In the genomic region with DNA sequence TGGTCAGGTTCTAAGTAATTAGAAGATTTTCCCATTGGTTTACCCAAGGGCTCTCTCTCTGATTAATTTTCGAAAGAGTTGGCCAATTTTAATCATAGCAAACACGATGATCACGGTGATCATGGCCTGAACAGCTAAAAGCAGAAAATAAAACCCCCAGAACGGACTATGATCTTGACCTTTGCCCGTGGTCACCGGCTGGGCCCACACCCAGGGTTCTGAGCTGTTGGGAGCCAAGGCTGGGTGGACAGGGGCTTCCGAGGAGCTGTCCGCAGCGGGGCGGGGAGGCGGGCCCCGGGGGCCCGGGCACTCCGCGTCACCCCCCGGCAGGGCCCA, we compare ENCODE assay signal across 11 cellular contexts. TPM values are rescaled to one million over a fixed set of nuclear protein-coding genes. Genes with fewer than 3 reads are reported as not detected.
DNase-seq lines count a peak whose midpoint lies in the region; ATAC-seq, FAIRE-seq and TF ChIP-seq lines count a peak whose summit lies in the region.
"Had no signal": no experiment of that assay in that cellular context is flagged by ENCODE, and none has a peak within 500 bp of the region (broad histone marks: within the 10 kb centered on the region; RNA-seq: fewer than 3 reads in every experiment).

No MANE protein-coding gene starts in this region.

- H3K27ac ChIP-seq in GM12878 (ENCODE audit: control insufficient read depth, insufficient read depth) (no peak overlapping the region), mesodermal cell (ENCODE audit: low read depth, low read length, severe bottlenecking) (no peak overlapping the region), tibial artery (no peak overlapping the region), gastrocnemius medialis (no peak overlapping the region)
- H3K27ac ChIP-seq: SJSA1 had no signal

- H3K27me3 ChIP-seq in GM12878 (replicated peaks in 1 of 2; ENCODE audit: control insufficient read depth in 2 of 2, insufficient read depth in 2 of 2, low read length in 1 of 2): peaks cover 7 to 10% of the 10 kb centered on the region in 2 experiments; a peak in 3 of 4 replicates
- peaks cover 0 to 23% of the 10 kb centered on the region in 2 donors for H3K27me3 ChIP-seq in tibial artery
- H3K27me3 ChIP-seq in gastrocnemius medialis: peaks cover 28 to 33% (median 30%) of the 10 kb centered on the region in 3 donors
- H3K27me3 ChIP-seq: SJSA1 had no signal

- H3K4me2 ChIP-seq in GM12878 (ENCODE audit: control insufficient read depth, insufficient read depth): no peak overlapping the region

- no peak for DNase-seq in activated T-cell treated with anti-CD3 and anti-CD28 coated beads, Interleukin-2, amount 50 U/mL, for 4 hours
- no peak for DNase-seq in activated T-cell treated with anti-CD3 and anti-CD28 coated beads, Interleukin-2, amount 50 U/mL, for 1 hour
- no peak for DNase-seq in GM12878 (ENCODE audit: low read depth, low spot score)
- peak in 1 of 2 donors; percentile 41 for DNase-seq in tibial artery
- no peak for DNase-seq in RPMI8226
- no peak for DNase-seq in GM13976 (ENCODE audit: low spot score)
- DNase-seq in gastrocnemius medialis: no peak
- DNase-seq: midbrain, NCI-H2029 treated with DMSO at 0.1 percent for 48 hours had no signal

- no peak for ATAC-seq in activated T-cell treated with anti-CD3 and anti-CD28 coated beads, Interleukin-2, amount 50 U/mL, for 4 hours
- peak; percentile 43 for ATAC-seq in GM12878
- ATAC-seq in gastrocnemius medialis: no peak

- no peak for TF ChIP-seq POLR2A in GM12878 (IDR thresholded peaks at IDR 0.05; ENCODE audit: low read depth, low read length)
- no peak for TF ChIP-seq POLR2A in gastrocnemius medialis (IDR thresholded peaks at IDR 0.05)

- H3K36me3 ChIP-seq in GM12878 (ENCODE audit: control insufficient read depth in 2 of 2, insufficient read depth in 2 of 2, low read length in 1 of 2) (no peaks in the 10 kb centered on the region), mesodermal cell (ENCODE audit: control insufficient read depth, insufficient read depth, low read length) (no peaks in the 10 kb centered on the region), tibial artery (no peaks in the 10 kb centered on the region), gastrocnemius medialis (no peaks in the 10 kb centered on the region)
- H3K36me3 ChIP-seq: SJSA1 had no signal

- no peak overlapping the region for H2AFZ ChIP-seq in GM12878 (ENCODE audit: control insufficient read depth, low read depth, low read length)

- in situ Hi-C loops in GM12878 (cut with MboI): no loop called here
- in situ Hi-C loops in GM13976 (cut with MboI; ENCODE audit: low sequenced_read_pairs, unreplicated experiment): no loop called here
- in situ Hi-C loops in gastrocnemius medialis (cut with MboI; ENCODE audit: low sequenced_read_pairs in 4 of 4): no loop called here

- H3K4me1 ChIP-seq in GM12878 (ENCODE audit: control insufficient read depth, insufficient read depth, low read length): peaks cover 7% of the 10 kb centered on the region
- peaks cover 21% of the 10 kb centered on the region for H3K4me1 ChIP-seq in mesodermal cell (ENCODE audit: control insufficient read depth, insufficient read depth, low read length, poor library complexity, severe bottlenecking)
- H3K4me1 ChIP-seq in tibial artery: peaks cover 0 to 22% (median 17%) of the 10 kb centered on the region in 4 donors
- peaks cover 4 to 5% of the 10 kb centered on the region in 2 donors for H3K4me1 ChIP-seq in gastrocnemius medialis

- H3K4me3 ChIP-seq in GM12878: no peak overlapping the region
- peak overlapping the region; percentile 5 for H3K4me3 ChIP-seq in mesodermal cell (ENCODE audit: extremely low read depth, insufficient read depth, low read length, poor library complexity, severe bottlenecking)
- peak overlapping the region; percentile 10 to 17 for H3K4me3 ChIP-seq in tibial artery
- peak overlapping the region in 1 of 4 donors; percentile 11 for H3K4me3 ChIP-seq in gastrocnemius medialis
- H3K4me3 ChIP-seq: SJSA1 had no signal

- peaks cover 47% of the 10 kb centered on the region for H3K4me1 Mint-ChIP-seq in activated T-cell treated with anti-CD3 and anti-CD28 coated beads, Interleukin-2, amount 50 U/mL, for 4 hours (ENCODE audit: low read depth)

- H3K9me3 Mint-ChIP-seq in activated T-cell treated with anti-CD3 and anti-CD28 coated beads, Interleukin-2, amount 50 U/mL, for 4 hours: no peaks in the 10 kb centered on the region

- no peaks in the 10 kb centered on the region for H3K36me3 Mint-ChIP-seq in activated T-cell treated with anti-CD3 and anti-CD28 coated beads, Interleukin-2, amount 50 U/mL, for 4 hours (ENCODE audit: insufficient read depth)

- TF ChIP-seq RAD21 in GM12878 (IDR thresholded peaks at IDR 0.05; ENCODE audit: insufficient read depth, low read depth, low read length): no peak

- 13% methylated on average over 14 of the region's 16 CpGs for WGBS in GM12878 (ENCODE audit: insufficient coverage, insufficient replicate concordance, low lambda C conversion rate, missing lambda C conversion rate)
- WGBS in mesodermal cell (ENCODE audit: insufficient coverage in 2 of 2), 2 experiments: 13 to 14% methylated on average over 11 to 12 of the region's 16 CpGs

- H3K9me3 ChIP-seq in GM12878 (replicated peaks; ENCODE audit: control insufficient read depth, insufficient read depth, low read length) (no peaks in the 10 kb centered on the region), mesodermal cell (ENCODE audit: control insufficient read depth, low read length) (no peaks in the 10 kb centered on the region), tibial artery (no peaks in the 10 kb centered on the region), gastrocnemius medialis (no peaks in the 10 kb centered on the region)
- H3K9me3 ChIP-seq: SJSA1 had no signal

- TF ChIP-seq CTCF in GM12878 (IDR thresholded peaks at IDR 0.05 in 2 of 3, conservative IDR thresholded peaks at IDR 0.05 in 1 of 3; ENCODE audit: control insufficient read depth in 2 of 3, extremely low read depth in 1 of 3, insufficient read depth in 1 of 3, low read depth in 3 of 3, low read length in 3 of 3) (no peak), tibial artery (IDR thresholded peaks at IDR 0.05) (no peak), GM13976 (IDR thresholded peaks at IDR 0.05; ENCODE audit: borderline replicate concordance, control extremely low read depth, extremely low read depth, insufficient read depth, missing control alignments) (no peak), gastrocnemius medialis (IDR thresholded peaks at IDR 0.05 in 4 of 5, conservative IDR thresholded peaks at IDR 0.05 in 1 of 5) (no peak)

- RAD21 ChIA-PET in GM12878 (lab: Charles Lee; ENCODE audit: unreplicated experiment): interaction anchor here (1.0 kb wide), 2 partner anchors 9 to 11 kb away, joined by 3 read pairs; no protein-coding TSS in a partner anchor

- BruUV-seq in GM12878 (replicated peaks; lab: Mats Ljungman, UMichigan): no TSS peak

- FAIRE-seq in GM12878 (lab: Jason Lieb, UNC): no peak

- POLR2A ChIA-PET in GM12878 (lab: Charles Lee): no interaction called here

- H3K79me2 ChIP-seq in GM12878 (ENCODE audit: control insufficient read depth, insufficient read depth, low read length): no peaks in the 10 kb centered on the region

- H3K4me3 Mint-ChIP-seq in activated T-cell treated with anti-CD3 and anti-CD28 coated beads, Interleukin-2, amount 50 U/mL, for 4 hours: peak overlapping the region; percentile 63

- intact Hi-C loops in GM12878 (cut with micrococcal nuclease; ENCODE audit: unreplicated experiment) (no loop called here), tibial artery (cut with DNase I; ENCODE audit: low total_unique reads) (no loop called here), gastrocnemius medialis (cut with DNase I; ENCODE audit: low total_unique reads) (no loop called here)

- H4K20me1 ChIP-seq in GM12878 (ENCODE audit: control insufficient read depth, insufficient read depth): no peaks in the 10 kb centered on the region

- SMC1A ChIA-PET in GM12878 (lab: Charles Lee; ENCODE audit: uncharacterized antibody, unreplicated experiment): no interaction called here

- peaks cover 16% of the 10 kb centered on the region for H3K27me3 Mint-ChIP-seq in activated T-cell treated with anti-CD3 and anti-CD28 coated beads, Interleukin-2, amount 50 U/mL, for 4 hours (ENCODE audit: low read depth)

- H3K9ac ChIP-seq in GM12878 (ENCODE audit: control insufficient read depth, insufficient read depth, low read length): no peak overlapping the region

- TF ChIP-seq EP300 in GM12878 (IDR thresholded peaks at IDR 0.05; ENCODE audit: borderline replicate concordance in 1 of 2, control insufficient read depth in 1 of 2, low read depth in 2 of 2, low read length in 2 of 2): no peak

- CTCF ChIA-PET in GM12878 (lab: Yijun Ruan, JAX): interaction anchor here (2.6 to 2.7 kb wide), 2 partner anchors 7 to 10 kb away, joined by 8 to 15 read pairs; no protein-coding TSS in a partner anchor

RNA-seq across cellular contexts. Expression of a gene that starts 2.5 kb away (rescaled TPM):
- under 1 TPM; 0.08 to 0.23 (median 0.18) TPM for total RNA-seq in activated T-cell treated with anti-CD3 and anti-CD28 coated beads, Interleukin-2, amount 50 U/mL, for 4 hours
- total RNA-seq in GM12878 (2013; cell fraction: nucleolus; rRNA removed): 0.25 TPM in 1 of 2 replicates, not detected in the other
- not detected in 2 replicates for total RNA-seq in GM12878 (2014; rRNA removed)
- total RNA-seq in GM12878 (2014; rRNA removed; fragmentation: Illumina TruSeq; extraction: Trizol): not detected in 2 replicates
- total RNA-seq in GM12878 (2021): 0.05 TPM in 1 of 2 replicates, not detected in the other
- polyA plus RNA-seq in GM12878 (2011; ENCODE audit: low read depth): not detected
- not detected in 2 replicates for polyA plus RNA-seq in GM12878 (2011; rRNA removed)
- 0.03 TPM in 1 of 2 replicates, not detected in the other for polyA plus RNA-seq in GM12878 (2011; cell fraction: cytosol; rRNA removed)
- polyA plus RNA-seq in GM12878 (2011; cell fraction: nucleus; rRNA removed): 0.03 and 0.06 TPM in 2 replicates
- polyA plus RNA-seq in GM12878 (2012): not detected in 2 replicates
- polyA plus RNA-seq in GM12878 (2014; fragmentation: Illumina TruSeq; extraction: Trizol): not detected in 2 replicates
- not detected for polyA plus RNA-seq in GM12878 (2014; fragmentation: Nextera tagmentation; extraction: Ambion mirVana)
- polyA plus RNA-seq in GM12878 (2014; rRNA removed): 0.06 TPM in 1 of 2 replicates, not detected in the other
- polyA plus RNA-seq in GM12878 (2016; fragmentation: Nextera tagmentation; extraction: Ambion mirVana): not detected
- 0.05 TPM in 1 of 2 replicates, not detected in the other for polyA minus RNA-seq in GM12878 (2011; rRNA and poly(A)+ RNA removed)
- not detected in 2 replicates for polyA minus RNA-seq in GM12878 (2011; cell fraction: cytosol; rRNA and poly(A)+ RNA removed)
- polyA minus RNA-seq in GM12878 (2011; cell fraction: nucleus; rRNA and poly(A)+ RNA removed): 0.12 and 0.57 TPM in 2 replicates
- polyA plus RNA-seq in mesodermal cell (2013, experiment 1 of 2): 0.18 TPM
- not detected for polyA plus RNA-seq in mesodermal cell (2013, experiment 2 of 2)
- total RNA-seq in gastrocnemius medialis: under 1 TPM in 1 of 4 donors, not detected in 3; 0.10 TPM
- total RNA-seq: SJSA1 had no signal

RNA-seq across cellular contexts. Expression of a gene that starts 27.0 kb away (rescaled TPM):
- total RNA-seq in activated T-cell treated with anti-CD3 and anti-CD28 coated beads, Interleukin-2, amount 50 U/mL, for 4 hours: not detected
- total RNA-seq in GM12878 (2013; cell fraction: nucleolus; rRNA removed): not detected in 2 replicates
- total RNA-seq in GM12878 (2014; rRNA removed): not detected in 2 replicates
- total RNA-seq in GM12878 (2014; rRNA removed; fragmentation: Illumina TruSeq; extraction: Trizol): not detected in 2 replicates
- not detected in 2 replicates for total RNA-seq in GM12878 (2021)
- polyA plus RNA-seq in GM12878 (2011; ENCODE audit: low read depth): not detected
- polyA plus RNA-seq in GM12878 (2011; rRNA removed): not detected in 2 replicates
- polyA plus RNA-seq in GM12878 (2011; cell fraction: cytosol; rRNA removed): not detected in 2 replicates
- not detected in 2 replicates for polyA plus RNA-seq in GM12878 (2011; cell fraction: nucleus; rRNA removed)
- not detected in 2 replicates for polyA plus RNA-seq in GM12878 (2012)
- polyA plus RNA-seq in GM12878 (2014; fragmentation: Illumina TruSeq; extraction: Trizol): not detected in 2 replicates
- polyA plus RNA-seq in GM12878 (2014; fragmentation: Nextera tagmentation; extraction: Ambion mirVana): not detected
- polyA plus RNA-seq in GM12878 (2014; rRNA removed): not detected in 2 replicates
- not detected for polyA plus RNA-seq in GM12878 (2016; fragmentation: Nextera tagmentation; extraction: Ambion mirVana)
- not detected in 2 replicates for polyA minus RNA-seq in GM12878 (2011; rRNA and poly(A)+ RNA removed)
- not detected in 2 replicates for polyA minus RNA-seq in GM12878 (2011; cell fraction: cytosol; rRNA and poly(A)+ RNA removed)
- not detected in 2 replicates for polyA minus RNA-seq in GM12878 (2011; cell fraction: nucleus; rRNA and poly(A)+ RNA removed)
- polyA plus RNA-seq in mesodermal cell (2013, experiment 1 of 2): 0.63 TPM
- 0.56 TPM for polyA plus RNA-seq in mesodermal cell (2013, experiment 2 of 2)
- total RNA-seq in gastrocnemius medialis: under 1 TPM in 1 of 4 donors, not detected in 3; 0.05 TPM

RNA-seq across cellular contexts. Expression of a gene that starts 45.4 kb away (rescaled TPM):
- total RNA-seq in activated T-cell treated with anti-CD3 and anti-CD28 coated beads, Interleukin-2, amount 50 U/mL, for 4 hours: under 1 TPM in 1 of 3 donors, not detected in 2; 0.08 TPM
- total RNA-seq in GM12878 (2013; cell fraction: nucleolus; rRNA removed): not detected in 2 replicates
- not detected in 2 replicates for total RNA-seq in GM12878 (2014; rRNA removed)
- not detected in 2 replicates for total RNA-seq in GM12878 (2014; rRNA removed; fragmentation: Illumina TruSeq; extraction: Trizol)
- 0.05 TPM in 1 of 2 replicates, not detected in the other for total RNA-seq in GM12878 (2021)
- polyA plus RNA-seq in GM12878 (2011; ENCODE audit: low read depth): not detected
- polyA plus RNA-seq in GM12878 (2011; rRNA removed): not detected in 2 replicates
- polyA plus RNA-seq in GM12878 (2011; cell fraction: cytosol; rRNA removed): not detected in 2 replicates
- not detected in 2 replicates for polyA plus RNA-seq in GM12878 (2011; cell fraction: nucleus; rRNA removed)
- not detected in 2 replicates for polyA plus RNA-seq in GM12878 (2012)
- not detected in 2 replicates for polyA plus RNA-seq in GM12878 (2014; fragmentation: Illumina TruSeq; extraction: Trizol)
- not detected for polyA plus RNA-seq in GM12878 (2014; fragmentation: Nextera tagmentation; extraction: Ambion mirVana)
- not detected in 2 replicates for polyA plus RNA-seq in GM12878 (2014; rRNA removed)
- not detected for polyA plus RNA-seq in GM12878 (2016; fragmentation: Nextera tagmentation; extraction: Ambion mirVana)
- polyA minus RNA-seq in GM12878 (2011; rRNA and poly(A)+ RNA removed): not detected in 2 replicates
- not detected in 2 replicates for polyA minus RNA-seq in GM12878 (2011; cell fraction: cytosol; rRNA and poly(A)+ RNA removed)
- polyA minus RNA-seq in GM12878 (2011; cell fraction: nucleus; rRNA and poly(A)+ RNA removed): not detected in 2 replicates
- 0.15 TPM for polyA plus RNA-seq in mesodermal cell (2013, experiment 1 of 2)
- polyA plus RNA-seq in mesodermal cell (2013, experiment 2 of 2): not detected
- total RNA-seq in gastrocnemius medialis: 1 to 10 TPM in 1 of 4 donors, under 1 TPM in 1, not detected in 2; 0.46 to 1.1 TPM
- total RNA-seq: SJSA1 had no signal
